1 cellular context compared by ENCODE assay signal in genomic region chr17:35578195-35578928, GRCh38.
A peak's percentile ranks its signal among the peaks of the same experiment; 100 is the strongest.
TF ChIP-seq lines count a peak whose summit lies in the region.

Gene PEX12, minus strand, starts transcription at chr17:35578571. Its CDS starts 550 bp downstream, at chr17:35578021.

TF ChIP-seq in WTC11, 78 proteins besides CTCF, POLR2A, EP300 and RAD21 (continued from another document):
- no peak for TF ChIP-seq ZNF281 (CRISPR knock-in tag; IDR thresholded peaks at IDR 0.05)
- peak; percentile 98 for TF ChIP-seq ETV6 (CRISPR knock-in tag; IDR thresholded peaks at IDR 0.05)
- no peak for TF ChIP-seq ZNF317 (CRISPR knock-in tag; IDR thresholded peaks at IDR 0.05; ENCODE audit: borderline replicate concordance, low read depth)
- TF ChIP-seq PRRX2 (CRISPR knock-in tag; IDR thresholded peaks at IDR 0.05): no peak
- TF ChIP-seq MAX (CRISPR knock-in tag; IDR thresholded peaks at IDR 0.05): peak; percentile 32; the same call in 1 of the 2 replicates
- no peak for TF ChIP-seq TCF7 (CRISPR knock-in tag; IDR thresholded peaks at IDR 0.05; ENCODE audit: low read depth)
- TF ChIP-seq E2F5 (CRISPR knock-in tag; IDR thresholded peaks at IDR 0.05): peak; percentile 69; the same call in 1 of the 2 replicates
- no peak for TF ChIP-seq PRDM15 (CRISPR knock-in tag; IDR thresholded peaks at IDR 0.05)
- no peak for TF ChIP-seq FOXJ3 (CRISPR knock-in tag; IDR thresholded peaks at IDR 0.05; ENCODE audit: borderline replicate concordance)
- TF ChIP-seq NFYB (CRISPR knock-in tag; conservative IDR thresholded peaks at IDR 0.05; ENCODE audit: low read depth): no peak
- TF ChIP-seq GTF2I (CRISPR knock-in tag; conservative IDR thresholded peaks at IDR 0.05): no peak
- TF ChIP-seq ERG (CRISPR knock-in tag; IDR thresholded peaks at IDR 0.05): no peak
- no peak for TF ChIP-seq ZNF219 (CRISPR knock-in tag; IDR thresholded peaks at IDR 0.05; ENCODE audit: borderline replicate concordance)
- TF ChIP-seq KAT7 (CRISPR knock-in tag; IDR thresholded peaks at IDR 0.05; ENCODE audit: borderline replicate concordance): peak; percentile 49; the same call in 1 of the 2 replicates
- no peak for TF ChIP-seq ZNF138 (CRISPR knock-in tag; conservative IDR thresholded peaks at IDR 0.05)
- no peak for TF ChIP-seq IRF2 (CRISPR knock-in tag; IDR thresholded peaks at IDR 0.05; ENCODE audit: borderline replicate concordance, low read depth)
- no peak for TF ChIP-seq ZBTB43 (CRISPR knock-in tag; IDR thresholded peaks at IDR 0.05)
- TF ChIP-seq RELA (CRISPR knock-in tag; IDR thresholded peaks at IDR 0.05; ENCODE audit: borderline replicate concordance): no peak
- TF ChIP-seq FOXK1 (CRISPR knock-in tag; IDR thresholded peaks at IDR 0.05): peak; percentile 80; the same call in 1 of the 2 replicates
- TF ChIP-seq SOX15 (CRISPR knock-in tag; IDR thresholded peaks at IDR 0.05): no peak
- TF ChIP-seq OVOL2 (CRISPR knock-in tag; IDR thresholded peaks at IDR 0.05; ENCODE audit: borderline replicate concordance): no peak
- TF ChIP-seq NFE2L1 (CRISPR knock-in tag; IDR thresholded peaks at IDR 0.05): no peak
- TF ChIP-seq ZNF512 (CRISPR knock-in tag; IDR thresholded peaks at IDR 0.05; ENCODE audit: borderline replicate concordance): no peak
- no peak for TF ChIP-seq TEAD1 (CRISPR knock-in tag; IDR thresholded peaks at IDR 0.05)
- no peak for TF ChIP-seq ARID4B (CRISPR knock-in tag; IDR thresholded peaks at IDR 0.05; ENCODE audit: borderline replicate concordance)
